In genomic region chr1:24952413-24952841, GRCh38 we compare ENCODE assay signal across 13 cellular contexts. TPM values are rescaled to one million over a fixed set of nuclear protein-coding genes. Genes with fewer than 3 reads are reported as not detected.
DNase-seq lines count a peak whose midpoint lies in the region; ATAC-seq and TF ChIP-seq lines count a peak whose summit lies in the region.
"Had no signal": no experiment of that assay in that cellular context is flagged by ENCODE, and none has a peak within 500 bp of the region (broad histone marks: within the 10 kb centered on the region; RNA-seq: fewer than 3 reads in every experiment).

No MANE protein-coding gene starts in this region.

- no peaks in the 10 kb centered on the region for H3K79me2 ChIP-seq in mammary epithelial cell (ENCODE audit: insufficient read depth, low read length)

- DNase-seq in RPMI7951 (ENCODE audit: low read depth) (peak; percentile 86), mammary epithelial cell (peak; percentile 51), NCI-H1694 treated with DMSO at 0.1 percent for 48 hours (lab: John Stamatoyannopoulos, UW) (no peak), lower lobe of right lung (no peak), DMS 273 treated with DMSO at 0.1 percent for 48 hours (lab: John Stamatoyannopoulos, UW) (no peak), colonic mucosa (no peak)
- DNase-seq: PC-9; stimulated activated CD8-positive, alpha-beta memory T cell treated with anti-CD3 and anti-CD28 coated beads, Interleukin-4, amount 100 ng/mL, for 48 hours had no signal

- 0 out of 2 replicates have a peak, but pooled peaks have one; percentile 16 for TF ChIP-seq CTCF in GM12874 (IDR thresholded peaks at IDR 0.05; ENCODE audit: insufficient read depth, low read depth, low read length)
- no peak for TF ChIP-seq CTCF in mammary epithelial cell (conservative IDR thresholded peaks at IDR 0.05 in 1 of 2, IDR thresholded peaks at IDR 0.05 in 1 of 2; ENCODE audit: extremely low read depth in 1 of 2, insufficient read depth in 1 of 2, low read depth in 1 of 2, low read length in 2 of 2)
- no peak for TF ChIP-seq CTCF in lower lobe of right lung (IDR thresholded peaks at IDR 0.05)
- no peak for TF ChIP-seq CTCF in colonic mucosa (IDR thresholded peaks at IDR 0.05)

- peak overlapping the region; percentile 62 for H3K4me2 ChIP-seq in BLaER1
- no peak overlapping the region for H3K4me2 ChIP-seq in mammary epithelial cell (ENCODE audit: insufficient read depth, low read depth, low read length)
- H3K4me2 ChIP-seq: PC-9 had no signal

- H3K9me3 ChIP-seq in BLaER1 (no peaks in the 10 kb centered on the region), mammary epithelial cell (replicated peaks; ENCODE audit: insufficient read depth, low read length) (no peaks in the 10 kb centered on the region), lower lobe of right lung (no peaks in the 10 kb centered on the region), colonic mucosa (no peaks in the 10 kb centered on the region)
- H3K9me3 ChIP-seq: gastroesophageal sphincter had no signal

- H3K4me3 ChIP-seq in BLaER1 (no peak overlapping the region), mammary epithelial cell (replicated peaks in 1 of 3; ENCODE audit: insufficient read depth in 1 of 3, low read depth in 2 of 3, low read length in 3 of 3) (no peak overlapping the region), lower lobe of right lung (no peak overlapping the region), colonic mucosa (no peak overlapping the region)
- H3K4me3 ChIP-seq: gastroesophageal sphincter, PC-9 had no signal

- no TSS peak for BruUV-seq in mammary epithelial cell (replicated peaks; lab: Mats Ljungman, UMichigan)

- H3K27ac ChIP-seq in BLaER1 (no peak overlapping the region), mammary epithelial cell (ENCODE audit: insufficient read depth, low read depth, low read length) (no peak overlapping the region), lower lobe of right lung (no peak overlapping the region), colonic mucosa (no peak overlapping the region)
- H3K27ac ChIP-seq: gastroesophageal sphincter, PC-9 had no signal

- no peak for ATAC-seq in lower lobe of right lung
- ATAC-seq: gastroesophageal sphincter, sciatic nerve had no signal

- intact Hi-C loops in mammary epithelial cell (cut with micrococcal nuclease) (no loop called here), lower lobe of right lung (cut with DNase I) (no loop called here), colonic mucosa (cut with DNase I) (no loop called here)

- H2AFZ ChIP-seq in mammary epithelial cell (ENCODE audit: low read depth, low read length) = no peak overlapping the region
- H2AFZ ChIP-seq: PC-9 had no signal

- dilution Hi-C loops in mammary epithelial cell (cut with HindIII; ENCODE audit: low sequenced_read_pairs) = no loop called here

- CTCF ChIA-PET in mammary epithelial cell (lab: Charles Lee; ENCODE audit: low non-redundant PET) = no interaction called here

- no peaks in the 10 kb centered on the region for H3K27me3 ChIP-seq in BLaER1
- H3K27me3 ChIP-seq in mammary epithelial cell (ENCODE audit: insufficient read depth, low read length) = no peaks in the 10 kb centered on the region
- no peaks in the 10 kb centered on the region for H3K27me3 ChIP-seq in lower lobe of right lung (ENCODE audit: low read depth)
- no peaks in the 10 kb centered on the region for H3K27me3 ChIP-seq in colonic mucosa

- H3K9ac ChIP-seq in BLaER1 = no peak overlapping the region
- no peak overlapping the region for H3K9ac ChIP-seq in mammary epithelial cell (ENCODE audit: insufficient read depth, low read length)
- no peak overlapping the region for H3K9ac ChIP-seq in colonic mucosa (ENCODE audit: low read depth in 2 of 2, low read length in 2 of 2)

- H4K20me1 ChIP-seq in BLaER1 (peaks cover 10% of the 10 kb centered on the region; the same call in 1 of the 2 replicates), mammary epithelial cell (ENCODE audit: insufficient read depth, low read length) (no peaks in the 10 kb centered on the region)

- H3K4me1 ChIP-seq in BLaER1 (peaks cover 78% of the 10 kb centered on the region), mammary epithelial cell (ENCODE audit: insufficient read depth, low read length) (peaks cover 23% of the 10 kb centered on the region), lower lobe of right lung (no peaks in the 10 kb centered on the region), colonic mucosa (no peaks in the 10 kb centered on the region)
- H3K4me1 ChIP-seq: gastroesophageal sphincter had no signal

- H3K36me3 ChIP-seq in BLaER1 (no peaks in the 10 kb centered on the region), mammary epithelial cell (ENCODE audit: insufficient read depth, low read length) (no peaks in the 10 kb centered on the region), lower lobe of right lung (no peaks in the 10 kb centered on the region), colonic mucosa (no peaks in the 10 kb centered on the region)
- H3K36me3 ChIP-seq: gastroesophageal sphincter had no signal

- in situ Hi-C loops in mammary epithelial cell (cut with MboI; ENCODE audit: low sequenced_read_pairs in 2 of 2) = no loop called here

- WGBS in mammary epithelial cell (ENCODE audit: low coverage, missing lambda C conversion rate) = 53% methylated on average over 5 of the region's 5 CpGs

RNA-seq across cellular contexts. Expression of gene RUNX3, which starts 22.4 kb away (rescaled TPM):
- total RNA-seq in RPMI7951 (2014; rRNA removed; shearing (Covaris generic)) = 9.5 and 10.4 TPM in 2 replicates
- total RNA-seq in mammary epithelial cell (1 to 10 TPM in 1 of 2 donors, under 1 TPM in 1; 0.42 to 2.8 TPM), lower lobe of right lung (13.1 TPM), colonic mucosa (1 to 10 TPM; 1.6 to 3.2 TPM)
- polyA plus RNA-seq in mammary epithelial cell = 0.59 TPM
- polyA minus RNA-seq in mammary epithelial cell = 2.0 TPM
- total RNA-seq: lung microvascular endothelial cell, PC-9 had no signal

Comparison
In these comparisons a context has a peak if more than half of its experiments do, and no peak if none do; other contexts are left out.
1. DNase-seq: peak in RPMI7951 (single experiment) and mammary epithelial cell (single experiment); none in NCI-H1694 treated with DMSO at 0.1 percent for 48 hours (single experiment), lower lobe of right lung (single experiment), DMS 273 treated with DMSO at 0.1 percent for 48 hours (single experiment) and colonic mucosa (single experiment).